13 cellular contexts compared by ENCODE assay signal in the genomic region with DNA sequence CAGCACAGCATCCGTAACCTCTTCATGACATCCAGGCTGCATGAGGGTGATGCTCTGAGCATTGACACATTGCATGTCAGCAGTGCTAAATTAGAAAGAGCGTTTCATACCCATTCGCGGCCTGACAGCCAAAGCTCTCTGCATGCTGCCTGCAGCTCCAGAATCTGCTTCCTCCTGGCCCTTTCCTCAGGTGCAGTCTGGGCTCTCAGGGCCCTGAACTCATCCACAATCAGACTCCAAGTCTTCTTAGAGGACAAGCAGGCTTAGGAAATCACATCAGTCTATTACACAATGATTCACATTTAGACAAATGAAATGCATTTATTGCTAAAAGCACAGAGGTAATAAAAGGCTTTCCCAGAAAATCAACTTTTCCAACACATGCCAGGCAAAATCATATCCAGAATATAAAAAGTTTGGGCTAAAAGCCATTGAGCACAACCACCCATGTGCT.
A peak's percentile ranks its signal among the peaks of the same experiment; 100 is the strongest.
DNase-seq lines count a peak whose midpoint lies in the region; ATAC-seq and TF ChIP-seq lines count a peak whose summit lies in the region.
"Had no signal": no experiment of that assay in that cellular context is flagged by ENCODE, and none has a peak within 500 bp of the region (broad histone marks: within the 10 kb centered on the region; RNA-seq: fewer than 3 reads in every experiment).

No MANE protein-coding gene starts in this region.

- H3K4me1 ChIP-seq in adipocyte (ENCODE audit: control insufficient read depth, insufficient read depth, low read length) (peaks cover 61% of the 10 kb centered on the region), muscle layer of colon (ENCODE audit: insufficient read depth, low read length) (peaks cover 66% of the 10 kb centered on the region)
- H3K4me1 ChIP-seq: parathyroid adenoma had no signal

- no peak for ATAC-seq in HG03280 (IDR thresholded peaks at IDR 0.05; ENCODE audit: unreplicated experiment)

- no peaks in the 10 kb centered on the region for H3K9me3 ChIP-seq in adipocyte (ENCODE audit: control insufficient read depth, low read length)
- H3K9me3 ChIP-seq in muscle layer of colon (ENCODE audit: low read length), result no peaks in the 10 kb centered on the region

- H3K9me3 Mint-ChIP-seq in activated naive CD4-positive, alpha-beta T cell treated with anti-CD3 and anti-CD28 coated beads, Interleukin-2, amount 10 ng/mL, durations not matched to agents 7 days and 5 days, result no peaks in the 10 kb centered on the region

- H3K9ac ChIP-seq in adipocyte (ENCODE audit: low read length), result peak overlapping the region; percentile 70
- H3K9ac ChIP-seq in muscle layer of colon (ENCODE audit: low read length), result peak overlapping the region; percentile 11
- H3K9ac ChIP-seq: parathyroid adenoma had no signal

- DNase-seq in adipocyte (ENCODE audit: low read depth) (peak; percentile 78), epithelial cell of esophagus (ENCODE audit: low read depth) (peak; percentile 40), GM19238 (ENCODE audit: insufficient read length, low spot score) (no peak), H7 (no peak)
- DNase-seq in activated naive CD4-positive, alpha-beta T cell treated with anti-CD3 and anti-CD28 coated beads, Interleukin-2, amount 10 ng/mL, durations not matched to agents 7 days and 5 days, result no peak
- DNase-seq: NCI-H774, SHP77 treated with DMSO at 0.1 percent for 48 hours had no signal

- peak overlapping the region; percentile 68 for H3K4me3 ChIP-seq in adipocyte (ENCODE audit: low read length)
- no peak overlapping the region for H3K4me3 ChIP-seq in epithelial cell of esophagus (ENCODE audit: low read length)
- H3K4me3 ChIP-seq in muscle layer of colon (ENCODE audit: low read depth in 1 of 2, low read length in 2 of 2), result no peak overlapping the region
- no peak overlapping the region for H3K4me3 ChIP-seq in H7 (ENCODE audit: insufficient read depth, low read depth, low read length)
- H3K4me3 ChIP-seq: K562 had no signal

- peak overlapping the region; percentile 85 for H3K27ac ChIP-seq in muscle layer of colon (ENCODE audit: low read depth, low read length)
- peak overlapping the region; percentile 54 for H3K27ac ChIP-seq in temporal lobe (ENCODE audit: low read depth, low read length)
- H3K27ac ChIP-seq: parathyroid adenoma had no signal

- H3K36me3 Mint-ChIP-seq in activated naive CD4-positive, alpha-beta T cell treated with anti-CD3 and anti-CD28 coated beads, Interleukin-2, amount 10 ng/mL, durations not matched to agents 7 days and 5 days, result no peaks in the 10 kb centered on the region
- H3K36me3 Mint-ChIP-seq: activated naive CD8-positive, alpha-beta T cell had no signal

- H3K4me1 Mint-ChIP-seq in activated naive CD4-positive, alpha-beta T cell treated with anti-CD3 and anti-CD28 coated beads, Interleukin-2, amount 10 ng/mL, durations not matched to agents 7 days and 5 days, result peaks cover 4% of the 10 kb centered on the region

- H3K27me3 ChIP-seq in adipocyte (replicated peaks; ENCODE audit: control insufficient read depth, insufficient read depth, low read length) (no peaks in the 10 kb centered on the region), muscle layer of colon (ENCODE audit: control insufficient read depth in 1 of 2, insufficient read depth in 2 of 2, low read length in 2 of 2) (no peaks in the 10 kb centered on the region), H7 (ENCODE audit: control insufficient read depth, insufficient read depth, low read length) (no peaks in the 10 kb centered on the region)

- peaks cover 89% of the 10 kb centered on the region for H3K27me3 Mint-ChIP-seq in activated naive CD4-positive, alpha-beta T cell treated with anti-CD3 and anti-CD28 coated beads, Interleukin-2, amount 10 ng/mL, durations not matched to agents 7 days and 5 days

- CTCF ChIA-PET in activated naive CD4-positive, alpha-beta T cell treated with anti-CD3 and anti-CD28 coated beads, Interleukin-2, amount 10 ng/mL, durations not matched to agents 7 days and 5 days (lab: Charles Lee), result no interaction called here

- no peak overlapping the region for H3K4me3 Mint-ChIP-seq in activated naive CD4-positive, alpha-beta T cell treated with anti-CD3 and anti-CD28 coated beads, Interleukin-2, amount 10 ng/mL, durations not matched to agents 7 days and 5 days
- H3K4me3 Mint-ChIP-seq: activated naive CD8-positive, alpha-beta T cell had no signal

- TF ChIP-seq CTCF in epithelial cell of esophagus (IDR thresholded peaks at IDR 0.05; ENCODE audit: insufficient read depth, low read depth, low read length, missing control alignments), result no peak

- no peak overlapping the region for H3K27ac Mint-ChIP-seq in activated naive CD4-positive, alpha-beta T cell treated with anti-CD3 and anti-CD28 coated beads, Interleukin-2, amount 10 ng/mL, durations not matched to agents 7 days and 5 days
- H3K27ac Mint-ChIP-seq: activated naive CD8-positive, alpha-beta T cell had no signal

- H3K36me3 ChIP-seq in adipocyte (ENCODE audit: control insufficient read depth, insufficient read depth, low read length, severe bottlenecking), result peaks cover 27% of the 10 kb centered on the region
- peaks cover 3% of the 10 kb centered on the region for H3K36me3 ChIP-seq in muscle layer of colon (ENCODE audit: insufficient read depth, low read length)
- H3K36me3 ChIP-seq in H7 (replicated peaks; ENCODE audit: control insufficient read depth, insufficient read depth, low read length), result no peaks in the 10 kb centered on the region

Comparison
In these comparisons a context has a peak if more than half of its experiments do, and no peak if none do; other contexts are left out.
1. DNase-seq: peak in adipocyte (single experiment) and epithelial cell of esophagus (single experiment); none in GM19238 (single experiment), activated naive CD4-positive, alpha-beta T cell treated with anti-CD3 and anti-CD28 coated beads, Interleukin-2, amount 10 ng/mL, durations not matched to agents 7 days and 5 days (single experiment) and H7 (single experiment).